Comparison of ENCODE assay signal across 8 cellular contexts in genomic region chr4:83012631-83013419, GRCh38. TPM values are rescaled to one million over a fixed set of nuclear protein-coding genes. Genes with fewer than 3 reads are reported as not detected.
DNase-seq lines count a peak whose midpoint lies in the region; ATAC-seq and TF ChIP-seq lines count a peak whose summit lies in the region.

No MANE protein-coding gene starts in this region.

- H3K27me3 ChIP-seq in adrenal gland, result no peaks in the 10 kb centered on the region
- H3K27me3 ChIP-seq in heart right ventricle, result no peaks in the 10 kb centered on the region
- no peaks in the 10 kb centered on the region for H3K27me3 ChIP-seq in upper lobe of right lung

- peak; percentile 40 to 88 for TF ChIP-seq POLR2A in adrenal gland (IDR thresholded peaks at IDR 0.05)

- WGBS in adrenal gland, 4 donors, result 0 to 1% (median 1%) methylated on average over 4 to 80 of the region's 80 CpGs
- WGBS in heart right ventricle, 2 donors, result 0 to 1% methylated on average over 75 to 80 of the region's 80 CpGs

- H3K36me3 ChIP-seq in adrenal gland (replicated peaks in 1 of 2) (no peaks in the 10 kb centered on the region), heart right ventricle (no peaks in the 10 kb centered on the region), upper lobe of right lung (no peaks in the 10 kb centered on the region)

- H3K4me3 ChIP-seq in adrenal gland (peak overlapping the region; percentile 51 to 78 (median 68)), heart right ventricle (peak overlapping the region; percentile 66 to 98 (median 79)), upper lobe of right lung (peak overlapping the region; percentile 77)

- TF ChIP-seq CTCF in GM12874 (IDR thresholded peaks at IDR 0.05; ENCODE audit: insufficient read depth, low read depth, low read length) (peak; percentile 64), adrenal gland (IDR thresholded peaks at IDR 0.05) (peak in 5 of 6 experiments; percentile 38 to 70 (median 48)), heart right ventricle (IDR thresholded peaks at IDR 0.05) (peak; percentile 21 to 66 (median 55)), upper lobe of right lung (IDR thresholded peaks at IDR 0.05) (peak; percentile 60)

- intact Hi-C loops in adrenal gland (cut with DNase I) (no loop called here), heart right ventricle (cut with DNase I) (loop anchor here in 8 of 10 donors (1.0 to 10.0 kb wide), 8 partner anchors 21 to 638 kb away; partner anchors contain the start of genes COPS4 (in 5 of the 8), THAP9 (in 5 of the 8), ENOPH1 (in 1 of the 8) and HNRNPD (in 1 of the 8)), posterior cingulate gyrus (cut with DNase I) (loop anchor here (1.0 to 10.0 kb wide), 5 partner anchors 22 to 641 kb away; partner anchors contain the start of genes COPS4, HNRNPD and THAP9), upper lobe of right lung (cut with DNase I) (no loop called here)

- H3K4me1 ChIP-seq in adrenal gland (replicated peaks in 1 of 2) (peaks cover 4 to 31% of the 10 kb centered on the region in 2 donors), heart right ventricle (peaks cover 6 to 45% (median 34%) of the 10 kb centered on the region in 9 donors), upper lobe of right lung (peaks cover 35% of the 10 kb centered on the region)

- peak; percentile 81 for ATAC-seq in HG02763 (IDR thresholded peaks at IDR 0.05; ENCODE audit: unreplicated experiment)
- peak; percentile 98 to 100 (median 98) for ATAC-seq in heart right ventricle
- ATAC-seq in upper lobe of right lung, result peak; percentile 98

- H3K9me3 ChIP-seq in adrenal gland (replicated peaks in 1 of 3), result no peaks in the 10 kb centered on the region
- H3K9me3 ChIP-seq in heart right ventricle, result no peaks in the 10 kb centered on the region
- H3K9me3 ChIP-seq in upper lobe of right lung, result no peaks in the 10 kb centered on the region

- DNase-seq in NCI-H1417 (lab: John Stamatoyannopoulos, UW), result peak; percentile 98 to 99 (median 99)
- peak; percentile 77 to 88 for DNase-seq in SW 1271 (lab: John Stamatoyannopoulos, UW)
- DNase-seq in adrenal gland, result peak; percentile 97 to 99 (median 98)
- DNase-seq in heart right ventricle, result peak; percentile 96 to 98
- DNase-seq in posterior cingulate gyrus, result peak; percentile 96 to 100 (median 97)
- peak; percentile 99 for DNase-seq in upper lobe of right lung

- H3K27ac ChIP-seq in adrenal gland, result peak overlapping the region; percentile 46 to 94 (median 84)
- peak overlapping the region; percentile 57 to 97 (median 78) for H3K27ac ChIP-seq in heart right ventricle
- H3K27ac ChIP-seq in upper lobe of right lung, result peak overlapping the region; percentile 88

RNA-seq across cellular contexts. Expression of gene LIN54, which starts 2.2 kb away (rescaled TPM):
- 10 to 100 TPM in 4 of 8 donors, 1 to 10 TPM in 4; 6.8 to 12.7 (median 9.8) TPM for total RNA-seq in adrenal gland
- polyA plus RNA-seq in adrenal gland, result 10 to 100 TPM in 1 of 3 donors, 1 to 10 TPM in 2; 1.4 to 11.0 (median 2.0) TPM
- 1 to 10 TPM; 6.0 to 9.4 (median 9.0) TPM for total RNA-seq in heart right ventricle
- polyA plus RNA-seq in heart right ventricle, result 1 to 10 TPM; 1.5 to 1.9 TPM
- total RNA-seq in upper lobe of right lung, result 9.8 TPM

RNA-seq across cellular contexts. Expression of gene COPS4, which starts 22.2 kb away (rescaled TPM):
- total RNA-seq in adrenal gland (10 to 100 TPM; 36.5 to 67.4 (median 45.5) TPM), heart right ventricle (10 to 100 TPM; 48.1 to 65.1 (median 57.5) TPM), upper lobe of right lung (24.3 TPM)
- polyA plus RNA-seq in adrenal gland (100 to 1,000 TPM in 1 of 3 donors, 10 to 100 TPM in 2; 13.4 to 110 (median 18.4) TPM), heart right ventricle (10 to 100 TPM; 12.5 to 40.3 TPM)

Comparison
In these comparisons a context has a peak if more than half of its experiments do, and no peak if none do; other contexts are left out.
1. Peak in every context shown above with its lines: DNase-seq, ATAC-seq, H3K4me3 ChIP-seq and H3K27ac ChIP-seq.
2. intact Hi-C loops: an anchor here in heart right ventricle (1.0 to 10.0 kb wide) and posterior cingulate gyrus (1.0 to 10.0 kb wide); none called in adrenal gland and upper lobe of right lung.